17 cellular contexts compared by ENCODE assay signal in the genomic region with DNA sequence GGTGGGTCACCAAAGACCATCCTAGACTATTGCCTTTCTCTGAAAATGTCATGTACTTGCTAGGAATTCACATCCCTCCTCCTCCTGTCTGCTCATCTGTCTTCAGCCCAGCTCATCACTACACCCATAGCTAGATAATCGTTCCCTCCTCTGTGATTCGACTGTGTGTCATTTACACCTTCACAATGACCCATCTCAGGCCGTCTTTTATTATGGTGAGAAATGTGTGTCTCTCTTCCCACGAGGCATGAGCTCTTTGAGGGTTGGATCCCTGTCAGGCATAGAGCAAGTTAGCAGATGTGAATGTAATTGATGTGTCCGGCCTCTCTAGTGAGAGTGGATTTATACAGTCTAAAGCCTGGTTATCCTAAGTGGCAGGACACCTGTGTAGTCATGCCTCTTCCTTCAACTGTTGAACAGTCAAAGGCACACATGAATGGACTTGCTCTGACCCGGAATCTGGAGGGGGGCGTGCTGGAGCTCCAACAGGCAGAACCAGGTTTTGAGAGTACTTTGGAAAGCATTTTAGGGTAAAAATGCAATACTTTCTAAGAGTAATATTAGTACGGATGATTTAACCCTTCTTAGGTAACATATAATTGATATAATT.
DNase-seq lines count a peak whose midpoint lies in the region; ATAC-seq and TF ChIP-seq lines count a peak whose summit lies in the region.
"Had no signal": no experiment of that assay in that cellular context is flagged by ENCODE, and none has a peak within 500 bp of the region (broad histone marks: within the 10 kb centered on the region; RNA-seq: fewer than 3 reads in every experiment).

No MANE protein-coding gene starts in this region.

- H3K9ac ChIP-seq in mammary epithelial cell (ENCODE audit: insufficient read depth, low read length) = no peak overlapping the region

- H3K4me1 ChIP-seq in mammary epithelial cell (ENCODE audit: insufficient read depth, low read length) = peaks cover 10% of the 10 kb centered on the region
- H3K4me1 ChIP-seq in testis = no peaks in the 10 kb centered on the region
- H3K4me1 ChIP-seq: SJCRH30 had no signal

- H3K4me1 Mint-ChIP-seq in MCF 10A (ENCODE audit: insufficient read depth, unreplicated experiment) (peaks cover 7% of the 10 kb centered on the region), T-helper 17 cell (peaks cover 35% of the 10 kb centered on the region)
- peaks cover 30% of the 10 kb centered on the region for H3K4me1 Mint-ChIP-seq in activated T-cell treated with anti-CD3 and anti-CD28 coated beads, Interleukin-2, amount 50 U/mL, for 4 hours (ENCODE audit: low read depth)
- H3K4me1 Mint-ChIP-seq: neural crest cell had no signal

- H3K27me3 ChIP-seq in mammary epithelial cell (ENCODE audit: insufficient read depth, low read length) (no peaks in the 10 kb centered on the region), testis (no peaks in the 10 kb centered on the region)
- H3K27me3 ChIP-seq: SJCRH30, upper lobe of left lung had no signal

- dilution Hi-C loops in mammary epithelial cell (cut with HindIII; ENCODE audit: low sequenced_read_pairs) = no loop called here

- BruUV-seq in mammary epithelial cell (replicated peaks; lab: Mats Ljungman, UMichigan) (no TSS peak), MCF 10A (replicated peaks; lab: Mats Ljungman, UMichigan) (no TSS peak)

- H3K79me2 ChIP-seq in mammary epithelial cell (ENCODE audit: insufficient read depth, low read length) = no peaks in the 10 kb centered on the region

- CTCF ChIA-PET in mammary epithelial cell (lab: Charles Lee; ENCODE audit: low non-redundant PET) (no interaction called here), MCF 10A (lab: Yijun Ruan, JAX) (interaction anchor here (0.6 to 1.6 kb wide), 3 partner anchors 14 to 1167 kb away, joined by 3 to 6 read pairs (median 3); no protein-coding TSS in a partner anchor)

- DNase-seq in mammary epithelial cell (peak; percentile 44), MCF 10A (ENCODE audit: unreplicated experiment) (no peak), T-helper 17 cell (no peak), iPS-NIHi7 (ENCODE audit: extremely low spot score) (peak; percentile 17), testis (no peak), dermis blood vessel endothelial cell (no peak)
- no peak for DNase-seq in activated effector memory CD4-positive, alpha-beta T cell treated with anti-CD3 and anti-CD28 coated beads, Interleukin-2, amount 50 U/mL, for 16 hours
- no peak for DNase-seq in activated T-cell treated with anti-CD3 and anti-CD28 coated beads, Interleukin-2, amount 50 U/mL, for 4 hours
- DNase-seq: activated CD8-positive, alpha-beta memory T cell treated with anti-CD3 and anti-CD28 coated beads, Interleukin-2, amount 10 ng/mL, durations not matched to agents 7 days and 5 days; activated effector memory CD4-positive, alpha-beta T cell treated with Interleukin-2 at 50 U/mL for 16 hours; foreskin fibroblast; NCI-H1436 treated with DMSO at 0.1 percent for 48 hours; NCI-H446; SJCRH30; stimulated activated naive CD8-positive, alpha-beta T cell treated with anti-CD3 and anti-CD28 coated beads, Interleukin-15, Interleukin-2, amounts not matched to agents 100 U/mL and 50 U/mL, for 24 hours; upper lobe of left lung had no signal

- no peaks in the 10 kb centered on the region for H3K27me3 Mint-ChIP-seq in MCF 10A (ENCODE audit: insufficient read depth, unreplicated experiment)
- H3K27me3 Mint-ChIP-seq in T-helper 17 cell = no peaks in the 10 kb centered on the region
- no peaks in the 10 kb centered on the region for H3K27me3 Mint-ChIP-seq in activated T-cell treated with anti-CD3 and anti-CD28 coated beads, Interleukin-2, amount 50 U/mL, for 4 hours (ENCODE audit: low read depth)
- H3K27me3 Mint-ChIP-seq: activated CD8-positive, alpha-beta memory T cell treated with anti-CD3 and anti-CD28 coated beads, Interleukin-2, amount 10 ng/mL, durations not matched to agents 7 days and 5 days had no signal

- H3K27ac ChIP-seq in mammary epithelial cell (ENCODE audit: insufficient read depth, low read depth, low read length) = no peak overlapping the region
- H3K27ac ChIP-seq in testis = no peak overlapping the region
- H3K27ac ChIP-seq: SJCRH30 had no signal

- H3K36me3 Mint-ChIP-seq in MCF 10A (ENCODE audit: insufficient read depth, unreplicated experiment) (peaks cover 33% of the 10 kb centered on the region), T-helper 17 cell (ENCODE audit: low read depth) (peaks cover 16% of the 10 kb centered on the region)
- peaks cover 37% of the 10 kb centered on the region for H3K36me3 Mint-ChIP-seq in activated T-cell treated with anti-CD3 and anti-CD28 coated beads, Interleukin-2, amount 50 U/mL, for 4 hours (ENCODE audit: insufficient read depth)

- intact Hi-C loops in mammary epithelial cell (cut with micrococcal nuclease) = no loop called here
- intact Hi-C loops in MCF 10A (cut with micrococcal nuclease) = no loop called here
- intact Hi-C loops in testis (cut with DNase I; ENCODE audit: low total_unique reads) = no loop called here

- H3K36me3 ChIP-seq in mammary epithelial cell (ENCODE audit: insufficient read depth, low read length) (peaks cover 5% of the 10 kb centered on the region), testis (ENCODE audit: low read depth, missing control alignments) (peaks cover 3% of the 10 kb centered on the region)

- WGBS in mammary epithelial cell (ENCODE audit: low coverage, missing lambda C conversion rate) = 10% methylated on average over 7 of the region's 8 CpGs
- WGBS in testis, 2 donors = 84 to 87% methylated on average over 8 of the region's 8 CpGs

- TF ChIP-seq CTCF in mammary epithelial cell (conservative IDR thresholded peaks at IDR 0.05 in 1 of 2, IDR thresholded peaks at IDR 0.05 in 1 of 2; ENCODE audit: extremely low read depth in 1 of 2, insufficient read depth in 1 of 2, low read depth in 1 of 2, low read length in 2 of 2) = no peak
- no peak for TF ChIP-seq CTCF in MCF 10A (IDR thresholded peaks at IDR 0.05; ENCODE audit: unreplicated experiment)
- TF ChIP-seq CTCF in testis (IDR thresholded peaks at IDR 0.05) = no peak

- no peaks in the 10 kb centered on the region for H3K9me3 ChIP-seq in mammary epithelial cell (replicated peaks; ENCODE audit: insufficient read depth, low read length)
- H3K9me3 ChIP-seq in T-helper 17 cell (ENCODE audit: control insufficient read depth, low read length, poor library complexity, severe bottlenecking) = no peaks in the 10 kb centered on the region
- H3K9me3 ChIP-seq in testis = no peaks in the 10 kb centered on the region
- H3K9me3 ChIP-seq: SJCRH30, upper lobe of left lung had no signal

- H3K4me3 Mint-ChIP-seq in MCF 10A (ENCODE audit: unreplicated experiment) = no peak overlapping the region
- H3K4me3 Mint-ChIP-seq in T-helper 17 cell = no peak overlapping the region
- H3K4me3 Mint-ChIP-seq in activated T-cell treated with anti-CD3 and anti-CD28 coated beads, Interleukin-2, amount 50 U/mL, for 4 hours = no peak overlapping the region
- H3K4me3 Mint-ChIP-seq: activated CD8-positive, alpha-beta memory T cell treated with anti-CD3 and anti-CD28 coated beads, Interleukin-2, amount 10 ng/mL, durations not matched to agents 7 days and 5 days; neural crest cell had no signal

- H3K4me3 ChIP-seq in mammary epithelial cell (replicated peaks in 1 of 3; ENCODE audit: insufficient read depth in 1 of 3, low read depth in 2 of 3, low read length in 3 of 3) (no peak overlapping the region), testis (no peak overlapping the region)
- H3K4me3 ChIP-seq: SJCRH30, upper lobe of left lung had no signal

- H3K27ac Mint-ChIP-seq in MCF 10A (ENCODE audit: low read depth, unreplicated experiment) (no peak overlapping the region), T-helper 17 cell (peak overlapping the region; percentile 91)

- H3K9me3 Mint-ChIP-seq in MCF 10A (ENCODE audit: unreplicated experiment) = no peaks in the 10 kb centered on the region
- H3K9me3 Mint-ChIP-seq in activated T-cell treated with anti-CD3 and anti-CD28 coated beads, Interleukin-2, amount 50 U/mL, for 4 hours = no peaks in the 10 kb centered on the region
- H3K9me3 Mint-ChIP-seq: neural crest cell had no signal

- no peaks in the 10 kb centered on the region for H4K20me1 ChIP-seq in mammary epithelial cell (ENCODE audit: insufficient read depth, low read length)

- TF ChIP-seq POLR2A in testis (IDR thresholded peaks at IDR 0.05) = no peak

- no peak overlapping the region for H3K4me2 ChIP-seq in mammary epithelial cell (ENCODE audit: insufficient read depth, low read depth, low read length)

- POLR2A ChIA-PET in MCF 10A (lab: Yijun Ruan, JAX) = interaction anchor here (0.6 kb wide), 1 partner anchor 623 kb away, joined by 3 read pairs; no protein-coding TSS in a partner anchor

- no peak for ATAC-seq in T-helper 17 cell
- ATAC-seq in activated T-cell treated with anti-CD3 and anti-CD28 coated beads, Interleukin-2, amount 50 U/mL, for 4 hours = no peak
- ATAC-seq: activated CD8-positive, alpha-beta memory T cell treated with anti-CD3 and anti-CD28 coated beads, Interleukin-2, amount 10 ng/mL, durations not matched to agents 7 days and 5 days; stimulated activated naive CD8-positive, alpha-beta T cell treated with anti-CD3 and anti-CD28 coated beads, Interleukin-15, Interleukin-2, amounts not matched to agents 100 U/mL and 50 U/mL, for 24 hours had no signal

- H2AFZ ChIP-seq in mammary epithelial cell (ENCODE audit: low read depth, low read length) = no peak overlapping the region

- in situ Hi-C loops in mammary epithelial cell (cut with MboI; ENCODE audit: low sequenced_read_pairs in 2 of 2) = no loop called here

Comparison
In these comparisons a context has a peak if more than half of its experiments do, and no peak if none do; other contexts are left out.
1. DNase-seq: peak in mammary epithelial cell (single experiment) and iPS-NIHi7 (single experiment); none in MCF 10A (single experiment), T-helper 17 cell (0 of 3), activated effector memory CD4-positive, alpha-beta T cell treated with anti-CD3 and anti-CD28 coated beads, Interleukin-2, amount 50 U/mL, for 16 hours (single experiment), testis (single experiment), activated T-cell treated with anti-CD3 and anti-CD28 coated beads, Interleukin-2, amount 50 U/mL, for 4 hours (single experiment) and dermis blood vessel endothelial cell (single experiment).